6 cellular contexts compared by ENCODE assay signal in genomic region chr20:35713120-35713519, GRCh38. TPM values are rescaled to one million over a fixed set of nuclear protein-coding genes. Genes with fewer than 3 reads are reported as not detected.
DNase-seq lines count a peak whose midpoint lies in the region; ATAC-seq and TF ChIP-seq lines count a peak whose summit lies in the region.
"Not testable (repeated sequence)": the region's sequence is repeated elsewhere in the genome, so short reads cannot be mapped to it uniquely, and the experiment has no call there.

No MANE protein-coding gene starts in this region.

- H3K27me3 Mint-ChIP-seq in activated CD8-positive, alpha-beta T cell treated with anti-CD3 and anti-CD28 coated beads for 36 hours; activated naive CD8-positive, alpha-beta T cell treated with anti-CD3 and anti-CD28 coated beads for 36 hours; endothelial cell (ENCODE audit: unreplicated experiment); stimulated activated naive CD8-positive, alpha-beta T cell treated with anti-CD3 and anti-CD28 coated beads, Interleukin-15, amount 100 ng/mL, for 72 hours: not testable (repeated sequence)

- peak; percentile 38 for DNase-seq in NB4 (ENCODE audit: low read depth)
- not testable (repeated sequence) for DNase-seq in activated CD8-positive, alpha-beta T cell treated with anti-CD3 and anti-CD28 coated beads for 36 hours; activated naive CD8-positive, alpha-beta T cell treated with anti-CD3 and anti-CD28 coated beads for 36 hours; endothelial cell (ENCODE audit: low spot score); stimulated activated naive CD8-positive, alpha-beta T cell treated with anti-CD3 and anti-CD28 coated beads, Interleukin-15, amount 100 ng/mL, for 72 hours

- H3K4me3 Mint-ChIP-seq in activated CD8-positive, alpha-beta T cell treated with anti-CD3 and anti-CD28 coated beads for 36 hours: peak overlapping the region; percentile 17
- not testable (repeated sequence) for H3K4me3 Mint-ChIP-seq in activated naive CD8-positive, alpha-beta T cell treated with anti-CD3 and anti-CD28 coated beads for 36 hours
- H3K4me3 Mint-ChIP-seq in endothelial cell (ENCODE audit: unreplicated experiment): peak overlapping the region; percentile 33
- H3K4me3 Mint-ChIP-seq in stimulated activated naive CD8-positive, alpha-beta T cell treated with anti-CD3 and anti-CD28 coated beads, Interleukin-15, amount 100 ng/mL, for 72 hours: peak overlapping the region; percentile 1 to 50

- not testable (repeated sequence) for H3K9me3 Mint-ChIP-seq in activated CD8-positive, alpha-beta T cell treated with anti-CD3 and anti-CD28 coated beads for 36 hours; activated naive CD8-positive, alpha-beta T cell treated with anti-CD3 and anti-CD28 coated beads for 36 hours; endothelial cell (ENCODE audit: unreplicated experiment); stimulated activated naive CD8-positive, alpha-beta T cell treated with anti-CD3 and anti-CD28 coated beads, Interleukin-15, amount 100 ng/mL, for 72 hours

- TF ChIP-seq CTCF in NB4 (IDR thresholded peaks at IDR 0.05; ENCODE audit: low read depth, low read length); activated CD8-positive, alpha-beta T cell treated with anti-CD3 and anti-CD28 coated beads for 36 hours (IDR thresholded peaks at IDR 0.05); endothelial cell (IDR thresholded peaks at IDR 0.05; ENCODE audit: unreplicated experiment): not testable (repeated sequence)

- TF ChIP-seq POLR2A in GM19099 (IDR thresholded peaks at IDR 0.05; ENCODE audit: extremely low read depth, insufficient read length, low read depth): peak; percentile 10
- not testable (repeated sequence) for TF ChIP-seq POLR2A in NB4 (IDR thresholded peaks at IDR 0.05; ENCODE audit: extremely low read depth, insufficient read length)

- ATAC-seq in activated CD8-positive, alpha-beta T cell treated with anti-CD3 and anti-CD28 coated beads for 36 hours; stimulated activated naive CD8-positive, alpha-beta T cell treated with anti-CD3 and anti-CD28 coated beads, Interleukin-15, amount 100 ng/mL, for 72 hours: not testable (repeated sequence)

- H3K27ac Mint-ChIP-seq in activated CD8-positive, alpha-beta T cell treated with anti-CD3 and anti-CD28 coated beads for 36 hours: peak overlapping the region; percentile 64
- peak overlapping the region; percentile 47 for H3K27ac Mint-ChIP-seq in activated naive CD8-positive, alpha-beta T cell treated with anti-CD3 and anti-CD28 coated beads for 36 hours
- not testable (repeated sequence) for H3K27ac Mint-ChIP-seq in endothelial cell (ENCODE audit: unreplicated experiment)
- H3K27ac Mint-ChIP-seq in stimulated activated naive CD8-positive, alpha-beta T cell treated with anti-CD3 and anti-CD28 coated beads, Interleukin-15, amount 100 ng/mL, for 72 hours: peak overlapping the region; percentile 13 to 59

- H3K36me3 Mint-ChIP-seq in activated CD8-positive, alpha-beta T cell treated with anti-CD3 and anti-CD28 coated beads for 36 hours (ENCODE audit: low read depth): peaks cover 73% of the 10 kb centered on the region
- H3K36me3 Mint-ChIP-seq in activated naive CD8-positive, alpha-beta T cell treated with anti-CD3 and anti-CD28 coated beads for 36 hours: peaks cover 46% of the 10 kb centered on the region
- H3K36me3 Mint-ChIP-seq in endothelial cell (ENCODE audit: low read depth, unreplicated experiment): peaks cover 36% of the 10 kb centered on the region

- peaks cover 66% of the 10 kb centered on the region for H3K4me1 Mint-ChIP-seq in activated CD8-positive, alpha-beta T cell treated with anti-CD3 and anti-CD28 coated beads for 36 hours (ENCODE audit: low read depth)
- H3K4me1 Mint-ChIP-seq in activated naive CD8-positive, alpha-beta T cell treated with anti-CD3 and anti-CD28 coated beads for 36 hours: peaks cover 54% of the 10 kb centered on the region
- not testable (repeated sequence) for H3K4me1 Mint-ChIP-seq in endothelial cell (ENCODE audit: unreplicated experiment)
- peaks cover 69% of the 10 kb centered on the region for H3K4me1 Mint-ChIP-seq in stimulated activated naive CD8-positive, alpha-beta T cell treated with anti-CD3 and anti-CD28 coated beads, Interleukin-15, amount 100 ng/mL, for 72 hours

- intact Hi-C loops in activated CD8-positive, alpha-beta T cell treated with anti-CD3 and anti-CD28 coated beads for 36 hours (cut with micrococcal nuclease): not testable (repeated sequence)

- POLR2A ChIA-PET in activated CD8-positive, alpha-beta T cell treated with anti-CD3 and anti-CD28 coated beads for 36 hours (lab: Charles Lee): interaction anchor here (0.7 to 36.9 kb wide), 3 partner anchors 3 to 44 kb away, joined by 4 to 1214 read pairs (median 1214); partner anchors contain the start of genes NFS1, RBM39 and ROMO1

- CTCF ChIA-PET in activated CD8-positive, alpha-beta T cell treated with anti-CD3 and anti-CD28 coated beads for 36 hours (lab: Charles Lee): interaction anchor here (1.0 to 1.3 kb wide), 2 partner anchors 11 to 18 kb away, joined by 3 read pairs; no protein-coding TSS in a partner anchor

- H3K4me3 ChIP-seq in NB4 (ENCODE audit: low read depth, low read length): not testable (repeated sequence)

RNA-seq across cellular contexts. Expression of gene ROMO1, which starts 13.9 kb away (rescaled TPM):
- 100 to 1,000 TPM; 146 to 148 TPM for total RNA-seq in activated CD8-positive, alpha-beta T cell treated with anti-CD3 and anti-CD28 coated beads for 36 hours
- total RNA-seq in activated naive CD8-positive, alpha-beta T cell treated with anti-CD3 and anti-CD28 coated beads for 36 hours: 100 to 1,000 TPM; 121 to 137 TPM
- total RNA-seq in endothelial cell (ENCODE audit: unreplicated experiment): 159 TPM

RNA-seq across cellular contexts. Expression of gene NFS1, which starts 14.0 kb away (rescaled TPM):
- total RNA-seq in activated CD8-positive, alpha-beta T cell treated with anti-CD3 and anti-CD28 coated beads for 36 hours: 10 to 100 TPM; 39.7 to 40.8 TPM
- total RNA-seq in activated naive CD8-positive, alpha-beta T cell treated with anti-CD3 and anti-CD28 coated beads for 36 hours: 10 to 100 TPM; 37.2 to 38.2 TPM
- total RNA-seq in endothelial cell (ENCODE audit: unreplicated experiment): 18.3 TPM

RNA-seq across cellular contexts. Expression of gene RBM39, which starts 28.9 kb away (rescaled TPM):
- 100 to 1,000 TPM; 317 to 321 TPM for total RNA-seq in activated CD8-positive, alpha-beta T cell treated with anti-CD3 and anti-CD28 coated beads for 36 hours
- total RNA-seq in activated naive CD8-positive, alpha-beta T cell treated with anti-CD3 and anti-CD28 coated beads for 36 hours: 100 to 1,000 TPM; 330 to 349 TPM
- total RNA-seq in endothelial cell (ENCODE audit: unreplicated experiment): 308 TPM

RNA-seq across cellular contexts. Expression of gene CPNE1, which starts 48.4 kb away (rescaled TPM):
- 100 to 1,000 TPM; 308 to 324 TPM for total RNA-seq in activated CD8-positive, alpha-beta T cell treated with anti-CD3 and anti-CD28 coated beads for 36 hours
- total RNA-seq in activated naive CD8-positive, alpha-beta T cell treated with anti-CD3 and anti-CD28 coated beads for 36 hours: 100 to 1,000 TPM; 290 to 304 TPM
- total RNA-seq in endothelial cell (ENCODE audit: unreplicated experiment): 233 TPM

RNA-seq across cellular contexts. Expression of gene RBM12, which starts 48.4 kb away (rescaled TPM):
- 100 to 1,000 TPM; 111 to 114 TPM for total RNA-seq in activated CD8-positive, alpha-beta T cell treated with anti-CD3 and anti-CD28 coated beads for 36 hours
- total RNA-seq in activated naive CD8-positive, alpha-beta T cell treated with anti-CD3 and anti-CD28 coated beads for 36 hours: 100 to 1,000 TPM; 161 to 169 TPM
- total RNA-seq in endothelial cell (ENCODE audit: unreplicated experiment): 121 TPM
